ENCODE assay signal across 20 cellular contexts in the genomic region with DNA sequence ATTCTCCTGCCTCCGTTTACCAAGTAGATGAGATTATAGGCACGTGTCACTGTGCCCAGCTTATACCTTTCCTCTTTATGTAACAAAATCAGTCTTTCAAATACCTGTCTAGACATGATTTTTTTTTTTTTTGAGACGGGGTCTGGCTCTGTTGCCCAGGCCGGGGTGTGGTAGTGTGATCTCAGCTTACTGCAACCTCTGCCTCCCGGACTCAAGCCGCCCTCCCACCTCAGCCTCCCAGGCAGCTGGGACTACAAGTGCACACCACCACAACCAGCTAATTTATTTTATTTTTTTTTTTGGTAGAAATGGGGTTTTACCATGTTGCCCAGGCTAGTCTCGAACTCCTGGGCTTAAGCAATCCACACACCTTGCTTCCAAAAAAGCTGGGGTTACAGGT.
"Had no signal": no experiment of that assay in that cellular context is flagged by ENCODE, and none has a peak within 500 bp of the region (broad histone marks: within the 10 kb centered on the region; RNA-seq: fewer than 3 reads in every experiment).

No MANE protein-coding gene starts in this region.

- H3K4me3 Mint-ChIP-seq: central memory CD8-positive, alpha-beta T cell; naive thymus-derived CD4-positive, alpha-beta T cell; nephron progenitor cell; stimulated activated naive B cell treated with anti-CD40 and anti-IgM and Interleukin-4, amounts not matched to agents 10 μg/mL and 1 μg/mL and 100 μg/mL, for 72 hours; stimulated activated naive CD8-positive, alpha-beta T cell treated with anti-CD3 and anti-CD28 coated beads, Interleukin-15, amount 100 ng/mL, for 72 hours had no signal

- H3K27me3 ChIP-seq: esophagus squamous epithelium, foreskin keratinocyte, transverse colon had no signal

- H3K27me3 Mint-ChIP-seq: central memory CD8-positive, alpha-beta T cell; naive thymus-derived CD4-positive, alpha-beta T cell; stimulated activated naive B cell treated with anti-CD40 and anti-IgM and Interleukin-4, amounts not matched to agents 10 μg/mL and 1 μg/mL and 100 μg/mL, for 72 hours; stimulated activated naive CD8-positive, alpha-beta T cell treated with anti-CD3 and anti-CD28 coated beads, Interleukin-15, amount 100 ng/mL, for 72 hours had no signal

- H3K4me1 ChIP-seq: transverse colon had no signal

- FAIRE-seq: endometrium had no signal

- H3K4me2 ChIP-seq: smooth muscle cell had no signal

- H3K4me1 Mint-ChIP-seq: nephron progenitor cell; stimulated activated naive B cell treated with anti-CD40 and anti-IgM and Interleukin-4, amounts not matched to agents 10 μg/mL and 1 μg/mL and 100 μg/mL, for 72 hours; stimulated activated naive CD8-positive, alpha-beta T cell treated with anti-CD3 and anti-CD28 coated beads, Interleukin-15, amount 100 ng/mL, for 72 hours had no signal

- H3K36me3 ChIP-seq: thoracic aorta had no signal

- DNase-seq: effector memory CD4-positive, alpha-beta T cell; esophagus squamous epithelium; left colon; left ventricle myocardium superior; mesendoderm; naive thymus-derived CD4-positive, alpha-beta T cell; nephron progenitor cell; posterior cingulate gyrus; right cardiac atrium; stimulated activated CD4-positive, alpha-beta T cell treated with anti-CD3 and anti-CD28 coated beads, Interleukin-4, amount 100 ng/mL, for 1 hour; stimulated activated naive B cell treated with anti-CD40 and anti-IgM and Interleukin-4, amounts not matched to agents 10 μg/mL and 1 μg/mL and 100 μg/mL, for 72 hours; stimulated activated naive CD8-positive, alpha-beta T cell treated with anti-CD3 and anti-CD28 coated beads, Interleukin-15, amount 100 ng/mL, for 72 hours; substantia nigra; transverse colon had no signal

- ATAC-seq: foreskin keratinocyte; naive thymus-derived CD4-positive, alpha-beta T cell; right cardiac atrium; stimulated activated naive B cell treated with anti-CD40 and anti-IgM and Interleukin-4, amounts not matched to agents 10 μg/mL and 1 μg/mL and 100 μg/mL, for 72 hours; stimulated activated naive CD8-positive, alpha-beta T cell treated with anti-CD3 and anti-CD28 coated beads, Interleukin-15, amount 100 ng/mL, for 72 hours had no signal

- H3K27ac ChIP-seq: esophagus squamous epithelium, foreskin keratinocyte, thoracic aorta, transverse colon had no signal

- H3K9me3 ChIP-seq: esophagus squamous epithelium, thoracic aorta, transverse colon had no signal

- H3K9me3 Mint-ChIP-seq: central memory CD8-positive, alpha-beta T cell; naive thymus-derived CD4-positive, alpha-beta T cell; nephron progenitor cell; stimulated activated naive B cell treated with anti-CD40 and anti-IgM and Interleukin-4, amounts not matched to agents 10 μg/mL and 1 μg/mL and 100 μg/mL, for 72 hours; stimulated activated naive CD8-positive, alpha-beta T cell treated with anti-CD3 and anti-CD28 coated beads, Interleukin-15, amount 100 ng/mL, for 72 hours had no signal

- H3K4me3 ChIP-seq: esophagus squamous epithelium, lung, smooth muscle cell, thoracic aorta, transverse colon had no signal

- H3K27ac Mint-ChIP-seq: naive thymus-derived CD4-positive, alpha-beta T cell; nephron progenitor cell; stimulated activated naive B cell treated with anti-CD40 and anti-IgM and Interleukin-4, amounts not matched to agents 10 μg/mL and 1 μg/mL and 100 μg/mL, for 72 hours; stimulated activated naive CD8-positive, alpha-beta T cell treated with anti-CD3 and anti-CD28 coated beads, Interleukin-15, amount 100 ng/mL, for 72 hours had no signal
